In genomic region chr9:127422133-127422782, GRCh38 we compare ENCODE assay signal across 9 cellular contexts. TPM values are rescaled to one million over a fixed set of nuclear protein-coding genes. Genes with fewer than 3 reads are reported as not detected.
A peak's percentile ranks its signal among the peaks of the same experiment; 100 is the strongest.
DNase-seq lines count a peak whose midpoint lies in the region; ATAC-seq and TF ChIP-seq lines count a peak whose summit lies in the region.
"Had no signal": no experiment of that assay in that cellular context is flagged by ENCODE, and none has a peak within 500 bp of the region (broad histone marks: within the 10 kb centered on the region; RNA-seq: fewer than 3 reads in every experiment).

No MANE protein-coding gene starts in this region.

- H3K9ac ChIP-seq in HCT116 (ENCODE audit: low read length) = peak overlapping the region; percentile 86; the same call in 1 of the 2 replicates

- CTCF ChIA-PET in HCT116 (lab: Charles Lee) = interaction anchor here (1.4 kb wide), 1 partner anchor 208 kb away, joined by 3 read pairs; no protein-coding TSS in a partner anchor

- H3K79me2 ChIP-seq in HCT116 (ENCODE audit: insufficient read depth, low read length) = peaks cover 34% of the 10 kb centered on the region

- no peaks in the 10 kb centered on the region for H3K36me3 ChIP-seq in HCT116 (ENCODE audit: control insufficient read depth in 1 of 2, insufficient read depth in 2 of 2, low read length in 2 of 2)
- H3K36me3 ChIP-seq in Peyer's patch = no peaks in the 10 kb centered on the region
- no peaks in the 10 kb centered on the region for H3K36me3 ChIP-seq in gastrocnemius medialis

- no peak overlapping the region for H3K27ac ChIP-seq in HCT116 (ENCODE audit: low read depth, low read length)
- peak overlapping the region in 3 of 4 donors; percentile 16 to 90 (median 76) for H3K27ac ChIP-seq in Peyer's patch
- peak overlapping the region in 3 of 4 donors; percentile 91 to 97 (median 96) for H3K27ac ChIP-seq in gastrocnemius medialis

- H3K27me3 ChIP-seq in HCT116 (ENCODE audit: insufficient read depth, low read length) (no peaks in the 10 kb centered on the region), Peyer's patch (no peaks in the 10 kb centered on the region), gastrocnemius medialis (no peaks in the 10 kb centered on the region)

- POLR2A ChIA-PET in HCT116 (lab: Charles Lee) = no interaction called here

- no peak for ATAC-seq in HCT116
- ATAC-seq in gastrocnemius medialis = no peak
- no peak for ATAC-seq in HG03045 (IDR thresholded peaks at IDR 0.05; ENCODE audit: unreplicated experiment)
- ATAC-seq in HG03432 (IDR thresholded peaks at IDR 0.05; ENCODE audit: unreplicated experiment) = no peak

- BruUV-seq in HCT116 (replicated peaks; lab: Mats Ljungman, UMichigan) = no TSS peak

- in situ Hi-C loops in gastrocnemius medialis (cut with MboI; ENCODE audit: low sequenced_read_pairs in 4 of 4) = loop anchor here in 1 of 4 donors (25.0 kb wide), 1 partner anchor 485 kb away; no protein-coding TSS in a partner anchor

- intact Hi-C loops in HCT116 (cut with micrococcal nuclease) (no loop called here), gastrocnemius medialis (cut with DNase I; ENCODE audit: low total_unique reads) (no loop called here)

- H4K20me1 ChIP-seq in HCT116 (ENCODE audit: insufficient read depth) = no peaks in the 10 kb centered on the region

- no peak for TF ChIP-seq CTCF in HCT116 (IDR thresholded peaks at IDR 0.05 in 2 of 3, conservative IDR thresholded peaks at IDR 0.05 in 1 of 3; ENCODE audit: borderline replicate concordance in 1 of 3, insufficient read depth in 1 of 3, low read depth in 2 of 3, low read length in 2 of 3)
- TF ChIP-seq CTCF in Peyer's patch (IDR thresholded peaks at IDR 0.05) = no peak
- no peak for TF ChIP-seq CTCF in gastrocnemius medialis (IDR thresholded peaks at IDR 0.05 in 4 of 5, conservative IDR thresholded peaks at IDR 0.05 in 1 of 5)

- DNase-seq in HCT116 (ENCODE audit: low read depth, low spot score) = no peak
- DNase-seq in Peyer's patch = no peak
- peak; percentile 75 to 86 for DNase-seq in erythroblast (lab: John Stamatoyannopoulos, UW)
- no peak for DNase-seq in gastrocnemius medialis
- no peak for DNase-seq in H4 (ENCODE audit: low spot score)
- DNase-seq: DMS79, NCI-H446 treated with DMSO at 0.1 percent for 48 hours had no signal

- no peaks in the 10 kb centered on the region for H3K9me3 ChIP-seq in HCT116 (ENCODE audit: control insufficient read depth in 1 of 2, insufficient read depth in 1 of 2, low read depth in 1 of 2, low read length in 2 of 2)
- H3K9me3 ChIP-seq in Peyer's patch = no peaks in the 10 kb centered on the region
- H3K9me3 ChIP-seq in gastrocnemius medialis = no peaks in the 10 kb centered on the region

- H3K9me2 ChIP-seq in HCT116 (ENCODE audit: insufficient read depth) = no peaks in the 10 kb centered on the region

- H3K4me1 ChIP-seq in HCT116 (ENCODE audit: control insufficient read depth in 1 of 2, insufficient read depth in 2 of 2, low read length in 2 of 2) = peaks cover 3 to 44% of the 10 kb centered on the region in 2 experiments; a peak in 3 of 4 replicates
- H3K4me1 ChIP-seq in Peyer's patch = peaks cover 0 to 33% (median 9%) of the 10 kb centered on the region in 4 donors
- peaks cover 34 to 36% of the 10 kb centered on the region in 2 donors for H3K4me1 ChIP-seq in gastrocnemius medialis

- no peak overlapping the region for H2AFZ ChIP-seq in HCT116 (ENCODE audit: low read depth, low read length, poor library complexity, severe bottlenecking)

- TF ChIP-seq POLR2A in HCT116 (IDR thresholded peaks at IDR 0.05; ENCODE audit: borderline replicate concordance, extremely low read depth, insufficient read depth, insufficient read length) = no peak
- no peak for TF ChIP-seq POLR2A in Peyer's patch (IDR thresholded peaks at IDR 0.05)
- no peak for TF ChIP-seq POLR2A in erythroblast (IDR thresholded peaks at IDR 0.05; ENCODE audit: low read length)
- no peak for TF ChIP-seq POLR2A in gastrocnemius medialis (IDR thresholded peaks at IDR 0.05)

- RAD21 ChIA-PET in HCT116 (lab: Charles Lee; ENCODE audit: low non-redundant PET in 1 of 2, low total read pairs in 2 of 2, uncharacterized antibody in 2 of 2, unreplicated experiment in 2 of 2) = no interaction called here

- H3K4me2 ChIP-seq in HCT116 (ENCODE audit: low read length) = peak overlapping the region; percentile 97

- no peak for TF ChIP-seq RAD21 in HCT116 (IDR thresholded peaks at IDR 0.05; ENCODE audit: low read depth)

- H3K4me3 ChIP-seq in HCT116 (replicated peaks in 1 of 2; ENCODE audit: low read depth in 1 of 2, low read length in 2 of 2) (no peak overlapping the region), Peyer's patch (peak overlapping the region in 3 of 4 donors; percentile 64 to 74 (median 72)), gastrocnemius medialis (peak overlapping the region in 2 of 4 donors; percentile 84 to 92)

TF ChIP-seq in HCT116, 20 proteins besides CTCF, POLR2A, EP300 and RAD21 (continues in another document):
- no peak for TF ChIP-seq FOSL1 (IDR thresholded peaks at IDR 0.05; ENCODE audit: low read depth)
- TF ChIP-seq SP1 (IDR thresholded peaks at IDR 0.05; ENCODE audit: low read depth) = no peak
- TF ChIP-seq EGR1 (IDR thresholded peaks at IDR 0.05; ENCODE audit: low read depth) = no peak
- TF ChIP-seq REST (IDR thresholded peaks at IDR 0.05; ENCODE audit: low read depth) = no peak
- TF ChIP-seq POLR2AphosphoS5 (IDR thresholded peaks at IDR 0.05; ENCODE audit: low read depth, low read length) = no peak
- TF ChIP-seq EZH2 (IDR thresholded peaks at IDR 0.05) = no peak
- TF ChIP-seq TCF7L2 (IDR thresholded peaks at IDR 0.05; ENCODE audit: borderline replicate concordance, extremely low read depth, insufficient read depth, insufficient read length) = no peak
- TF ChIP-seq JUND (IDR thresholded peaks at IDR 0.05) = no peak
- TF ChIP-seq SRF (IDR thresholded peaks at IDR 0.05; ENCODE audit: low read depth) = no peak
- TF ChIP-seq YY1 (IDR thresholded peaks at IDR 0.05; ENCODE audit: extremely low read depth, insufficient replicate concordance, low read depth, low read length) = no peak
- no peak for TF ChIP-seq EZH2phosphoT487 (IDR thresholded peaks at IDR 0.05; ENCODE audit: borderline replicate concordance)
- TF ChIP-seq ATF3 (IDR thresholded peaks at IDR 0.05) = no peak
- TF ChIP-seq SIN3A (IDR thresholded peaks at IDR 0.05; ENCODE audit: low read depth) = no peak
- no peak for TF ChIP-seq ZNF274 (IDR thresholded peaks at IDR 0.05; ENCODE audit: low read depth, low read length)

RNA-seq across cellular contexts. Expression of gene ZNF79, which starts 1.9 kb away (rescaled TPM):
- total RNA-seq in HCT116 (2021; ENCODE audit: unreplicated experiment) (5.3 TPM), Peyer's patch (10 to 100 TPM; 12.7 to 47.9 (median 14.4) TPM), gastrocnemius medialis (1 to 10 TPM; 3.9 to 9.3 (median 6.4) TPM)
- 2.2 and 3.0 TPM in 2 replicates for polyA plus RNA-seq in HCT116 (2012)
- 6.1 and 7.0 TPM in 2 replicates for total RNA-seq in H4 (2014; rRNA removed; shearing (Covaris generic))

RNA-seq across cellular contexts. Expression of gene SLC2A8, which starts 25.3 kb away (rescaled TPM):
- total RNA-seq in HCT116 (2021; ENCODE audit: unreplicated experiment) (16.8 TPM), Peyer's patch (10 to 100 TPM in 3 of 4 donors, 1 to 10 TPM in 1; 7.4 to 58.1 (median 42.9) TPM), gastrocnemius medialis (10 to 100 TPM; 19.8 to 31.2 (median 25.7) TPM)
- polyA plus RNA-seq in HCT116 (2012) = 14.7 and 15.3 TPM in 2 replicates
- total RNA-seq in H4 (2014; rRNA removed; shearing (Covaris generic)) = 8.4 and 8.7 TPM in 2 replicates

RNA-seq across cellular contexts. Expression of gene RPL12, which starts 28.9 kb away (rescaled TPM):
- total RNA-seq in HCT116 (2021; ENCODE audit: unreplicated experiment) = 2,679 TPM
- 5,001 and 5,019 TPM in 2 replicates for polyA plus RNA-seq in HCT116 (2012)
- total RNA-seq in Peyer's patch = 1,000 to 10,000 TPM in 2 of 4 donors, 100 to 1,000 TPM in 2; 621 to 1,579 (median 999) TPM
- 1,000 to 10,000 TPM; 1,654 to 2,251 (median 1,749) TPM for total RNA-seq in gastrocnemius medialis
- total RNA-seq in H4 (2014; rRNA removed; shearing (Covaris generic)) = 2,219 and 2,463 TPM in 2 replicates

RNA-seq across cellular contexts. Expression of gene LRSAM1, which starts 29.1 kb away (rescaled TPM):
- 25.9 TPM for total RNA-seq in HCT116 (2021; ENCODE audit: unreplicated experiment)
- 21.0 and 23.3 TPM in 2 replicates for polyA plus RNA-seq in HCT116 (2012)
- total RNA-seq in Peyer's patch = 10 to 100 TPM; 19.3 to 59.4 (median 35.3) TPM
- 10 to 100 TPM; 10.2 to 17.3 (median 16.1) TPM for total RNA-seq in gastrocnemius medialis
- 2.6 and 5.7 TPM in 2 replicates for total RNA-seq in H4 (2014; rRNA removed; shearing (Covaris generic))

Comparison
In these comparisons a context has a peak if more than half of its experiments do, and no peak if none do; other contexts are left out.
1. DNase-seq: peak in erythroblast (2 of 2); none in HCT116 (single experiment), Peyer's patch (0 of 3), gastrocnemius medialis (0 of 2) and H4 (single experiment).
2. H3K4me3 ChIP-seq: peak in Peyer's patch (3 of 4); none in HCT116 (0 of 2).